ENCODE assay signal across 18 cellular contexts in the genomic region with DNA sequence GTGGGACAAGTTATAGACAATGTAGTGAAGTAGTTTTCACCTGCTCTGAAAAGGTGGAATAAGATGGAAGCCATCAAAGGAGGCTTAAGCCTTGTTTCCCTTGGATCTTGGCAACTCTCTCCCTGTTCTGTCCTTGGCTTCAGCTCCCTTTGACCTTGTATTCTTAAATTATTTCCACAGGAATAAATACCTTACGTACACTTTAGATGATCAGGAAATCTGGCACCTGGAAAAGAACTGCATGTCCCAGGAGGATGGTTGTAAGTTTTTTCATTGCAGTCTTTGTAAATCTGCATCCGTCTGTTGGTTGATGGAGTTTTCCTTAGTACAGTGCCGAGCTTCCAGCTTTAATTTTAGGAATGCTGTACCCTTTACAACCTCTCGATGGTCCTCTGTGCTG. TPM values are rescaled to one million over a fixed set of nuclear protein-coding genes. Genes with fewer than 3 reads are reported as not detected.
A peak's percentile ranks its signal among the peaks of the same experiment; 100 is the strongest.
DNase-seq lines count a peak whose midpoint lies in the region; ATAC-seq and TF ChIP-seq lines count a peak whose summit lies in the region.
"Had no signal": no experiment of that assay in that cellular context is flagged by ENCODE, and none has a peak within 500 bp of the region (broad histone marks: within the 10 kb centered on the region; RNA-seq: fewer than 3 reads in every experiment).

No MANE protein-coding gene starts in this region.

- H3K4me2 ChIP-seq in GM23338 (no peak overlapping the region), PC-3 (ENCODE audit: low read length) (no peak overlapping the region)

- peak overlapping the region; percentile 31; the same call in 1 of the 2 replicates for H3K27ac Mint-ChIP-seq in GM23338
- H3K27ac Mint-ChIP-seq in activated B cell treated with CpG ODN at 0.5 μM for 24 hours = peak overlapping the region; percentile 4

- BruUV-seq in PC-3 (replicated peaks; lab: Mats Ljungman, UMichigan) = no TSS peak

- H3K27me3 ChIP-seq in GM23338 (ENCODE audit: insufficient read depth) (no peaks in the 10 kb centered on the region), right atrium auricular region (no peaks in the 10 kb centered on the region), thoracic aorta (replicated peaks; ENCODE audit: insufficient read depth) (no peaks in the 10 kb centered on the region), PC-3 (ENCODE audit: low read length) (no peaks in the 10 kb centered on the region)
- H3K27me3 ChIP-seq: SJSA1 had no signal

- intact Hi-C loops in activated B cell treated with CpG ODN at 0.5 μM for 24 hours (cut with micrococcal nuclease) (no loop called here), PC-3 (cut with micrococcal nuclease) (no loop called here)

- H4K20me1 ChIP-seq in GM23338 (replicated peaks; ENCODE audit: insufficient read depth) = peaks cover 32% of the 10 kb centered on the region
- H4K20me1 ChIP-seq in PC-3 (ENCODE audit: low read length) = no peaks in the 10 kb centered on the region

- no peak overlapping the region for H3K9ac ChIP-seq in PC-3 (ENCODE audit: low read length)

- peaks cover 89% of the 10 kb centered on the region for H3K79me2 ChIP-seq in GM23338 (replicated peaks; ENCODE audit: insufficient read depth)
- no peaks in the 10 kb centered on the region for H3K79me2 ChIP-seq in PC-3 (ENCODE audit: low read length)

- H3K36me3 ChIP-seq in GM23338 (ENCODE audit: insufficient read depth) (peaks cover 6% of the 10 kb centered on the region; the same call in 1 of the 2 replicates), right atrium auricular region (no peaks in the 10 kb centered on the region), thoracic aorta (peaks cover 7% of the 10 kb centered on the region), PC-3 (ENCODE audit: low read depth, low read length) (no peaks in the 10 kb centered on the region)
- H3K36me3 ChIP-seq: SJSA1 had no signal

- H3K27me3 Mint-ChIP-seq in GM23338 (ENCODE audit: insufficient read depth, low read depth, poor library complexity) = no peaks in the 10 kb centered on the region
- no peaks in the 10 kb centered on the region for H3K27me3 Mint-ChIP-seq in activated B cell treated with CpG ODN at 0.5 μM for 24 hours
- H3K27me3 Mint-ChIP-seq: CD4-positive, alpha-beta memory T cell had no signal

- TF ChIP-seq CTCF in GM23338 (conservative IDR thresholded peaks at IDR 0.05; ENCODE audit: low read depth in 2 of 2) (no peak), activated B cell treated with CpG ODN at 0.5 μM for 24 hours (IDR thresholded peaks at IDR 0.05) (no peak), right atrium auricular region (IDR thresholded peaks at IDR 0.05) (no peak), thoracic aorta (IDR thresholded peaks at IDR 0.05) (no peak), PC-3 (conservative IDR thresholded peaks at IDR 0.05; ENCODE audit: low read depth, low read length) (no peak)

- 0 out of 2 replicates have a peak, but pooled peaks cover 8% of the 10 kb centered on the region for H3F3A ChIP-seq in GM23338 (replicated peaks; ENCODE audit: low read depth)
- no peaks in the 10 kb centered on the region for H3F3A ChIP-seq in PC-3 (ENCODE audit: low read length, unreplicated experiment)

- H3K9me2 ChIP-seq in GM23338 (ENCODE audit: insufficient read depth) (no peaks in the 10 kb centered on the region), PC-3 (replicated peaks; ENCODE audit: low read length) (no peaks in the 10 kb centered on the region)

- H3K4me1 Mint-ChIP-seq in GM23338 (peaks cover 45% of the 10 kb centered on the region), activated B cell treated with CpG ODN at 0.5 μM for 24 hours (peaks cover 48% of the 10 kb centered on the region)

- POLR2A ChIA-PET in activated B cell treated with CpG ODN at 0.5 μM for 24 hours (lab: Charles Lee) (interaction anchor here (0.7 to 1.3 kb wide), 3 partner anchors 8 to 43 kb away, joined by 4 to 6 read pairs (median 5); no protein-coding TSS in a partner anchor), PC-3 (lab: Charles Lee; ENCODE audit: unreplicated experiment) (no interaction called here)

- no peak for ATAC-seq in GM23338
- no peak for ATAC-seq in activated B cell treated with CpG ODN at 0.5 μM for 24 hours (ENCODE audit: low read depth)
- ATAC-seq in thoracic aorta (ENCODE audit: insufficient number of reproducible peaks, low FRiP score, low read depth) = no peak
- no peak for ATAC-seq in PC-3

- peaks cover 44% of the 10 kb centered on the region for H3K36me3 Mint-ChIP-seq in GM23338 (ENCODE audit: low read depth)
- peaks cover 78% of the 10 kb centered on the region for H3K36me3 Mint-ChIP-seq in activated B cell treated with CpG ODN at 0.5 μM for 24 hours (ENCODE audit: low read depth)

- CTCF ChIA-PET in activated B cell treated with CpG ODN at 0.5 μM for 24 hours (lab: Charles Lee) = interaction anchor here (1.8 to 2.2 kb wide), 2 partner anchors 11 to 93 kb away, joined by 4 to 5 read pairs; no protein-coding TSS in a partner anchor
- CTCF ChIA-PET in PC-3 (lab: Charles Lee) = no interaction called here

- H3K9me3 Mint-ChIP-seq in GM23338 (no peaks in the 10 kb centered on the region), activated B cell treated with CpG ODN at 0.5 μM for 24 hours (no peaks in the 10 kb centered on the region)
- H3K9me3 Mint-ChIP-seq: CD4-positive, alpha-beta memory T cell had no signal

- H3K4me3 Mint-ChIP-seq in GM23338 (no peak overlapping the region), activated B cell treated with CpG ODN at 0.5 μM for 24 hours (no peak overlapping the region)
- H3K4me3 Mint-ChIP-seq: CD4-positive, alpha-beta memory T cell had no signal

- H3K27ac ChIP-seq in GM23338 (ENCODE audit: low read depth) = no peak overlapping the region
- H3K27ac ChIP-seq in right atrium auricular region = peak overlapping the region; percentile 78 to 91
- peak overlapping the region; percentile 57 to 64 for H3K27ac ChIP-seq in thoracic aorta
- H3K27ac ChIP-seq in PC-3 (ENCODE audit: low read length) = no peak overlapping the region
- H3K27ac ChIP-seq: RWPE1, SJSA1 had no signal

- H3K4me3 ChIP-seq in GM23338 (no peak overlapping the region), right atrium auricular region (no peak overlapping the region), thoracic aorta (no peak overlapping the region), PC-3 (ENCODE audit: low read length) (no peak overlapping the region)
- H3K4me3 ChIP-seq: SJSA1 had no signal

- DNase-seq in GM23338 (ENCODE audit: low spot score) (no peak), activated B cell treated with CpG ODN at 0.5 μM for 24 hours (no peak), right atrium auricular region (ENCODE audit: low spot score) (no peak), thoracic aorta (ENCODE audit: low spot score) (no peak), superior temporal gyrus (ENCODE audit: extremely low spot score) (no peak), PC-3 (no peak)
- no peak for DNase-seq in activated effector memory CD4-positive, alpha-beta T cell treated with anti-CD3 and anti-CD28 coated beads, Interleukin-2, amount 50 U/mL, for 16 hours
- DNase-seq: CD4-positive, alpha-beta memory T cell; HCEC 1CT; KBM-7; MV-4-11; NCI-H1417; NCI-H187 treated with DMSO at 0.1 percent for 48 hours; NCI-H446; NK-92 treated with Interleukin-12 subunit alpha and Interleukin-12 subunit beta, amount 100 ng/mL, for 24 hours; OCI-M1 had no signal

- H3K4me1 ChIP-seq in GM23338 (ENCODE audit: insufficient read depth) (peaks cover 23% of the 10 kb centered on the region), right atrium auricular region (peaks cover 0 to 63% of the 10 kb centered on the region in 2 donors), thoracic aorta (ENCODE audit: control insufficient read depth in 1 of 2, low read depth in 2 of 2) (peaks cover 35 to 73% of the 10 kb centered on the region in 2 donors), PC-3 (ENCODE audit: insufficient read depth, low read length) (no peaks in the 10 kb centered on the region)
- H3K4me1 ChIP-seq: SJSA1 had no signal

- no peaks in the 10 kb centered on the region for H3K9me3 ChIP-seq in right atrium auricular region
- no peaks in the 10 kb centered on the region for H3K9me3 ChIP-seq in thoracic aorta
- no peaks in the 10 kb centered on the region for H3K9me3 ChIP-seq in PC-3 (ENCODE audit: low read length)
- H3K9me3 ChIP-seq: SJSA1 had no signal

- H2AFZ ChIP-seq in GM23338 (no peak overlapping the region), PC-3 (ENCODE audit: low read length) (no peak overlapping the region)

TF ChIP-seq in GM23338, 12 proteins besides CTCF, POLR2A, EP300 and RAD21 (continues in another document):
- TF ChIP-seq CREB1 (CRISPR knock-in tag; IDR thresholded peaks at IDR 0.05; ENCODE audit: low read depth) (no peak), NANOG (IDR thresholded peaks at IDR 0.05; ENCODE audit: borderline replicate concordance) (no peak), REST (IDR thresholded peaks at IDR 0.05; ENCODE audit: unreplicated experiment) (no peak), JUNB (IDR thresholded peaks at IDR 0.05; ENCODE audit: unreplicated experiment) (no peak), ZNF114 (CRISPR knock-in tag; IDR thresholded peaks at IDR 0.05) (no peak)

RNA-seq across cellular contexts. Expression of gene ST6GAL1, which starts 11.8 kb away (rescaled TPM):
- total RNA-seq in GM23338 (2014; rRNA removed; shearing (Covaris generic)) = 51.6 and 65.1 TPM in 2 replicates
- 13.5 and 17.6 TPM in 2 replicates for polyA plus RNA-seq in GM23338 (2016; fragmentation: Nextera tagmentation; extraction: Ambion mirVana)
- 294 and 328 TPM in 2 replicates for total RNA-seq in activated B cell treated with CpG ODN at 0.5 μM for 24 hours
- 10 to 100 TPM; 55.1 to 94.3 TPM for total RNA-seq in right atrium auricular region
- total RNA-seq in thoracic aorta = 100 to 1,000 TPM in 1 of 2 donors, 10 to 100 TPM in 1; 89.5 to 141 TPM
- 8.6 and 9.4 TPM in 2 replicates for total RNA-seq in PC-3 (2014; rRNA removed)

Comparison
In these comparisons a context has a peak if more than half of its experiments do, and no peak if none do; other contexts are left out.
1. H3K27ac ChIP-seq: peak in right atrium auricular region (2 of 2) and thoracic aorta (2 of 2); none in GM23338 (single experiment) and PC-3 (single experiment).